In the genomic region with DNA sequence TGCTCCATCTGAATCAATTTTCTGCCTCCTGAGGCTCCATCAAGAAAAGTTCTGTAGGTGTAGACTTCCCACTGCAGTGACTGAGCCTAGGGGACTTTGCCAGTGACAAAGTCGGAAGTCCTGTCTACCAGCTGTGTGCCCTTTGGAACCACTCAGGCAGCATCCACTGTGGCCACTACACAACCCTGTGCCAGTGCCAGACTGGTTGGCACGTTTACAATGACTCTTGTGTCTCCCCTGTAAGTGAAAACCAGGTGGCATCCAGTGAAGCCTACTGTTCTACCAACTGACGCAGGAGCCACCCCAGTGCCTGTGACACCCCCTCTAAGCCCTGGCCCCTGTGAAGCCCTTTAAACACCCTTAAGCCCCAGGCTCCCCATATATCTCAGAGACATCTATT, we compare ENCODE assay signal across 35 cellular contexts.
DNase-seq lines count a peak whose midpoint lies in the region; ATAC-seq and TF ChIP-seq lines count a peak whose summit lies in the region.
"Had no signal": no experiment of that assay in that cellular context is flagged by ENCODE, and none has a peak within 500 bp of the region (broad histone marks: within the 10 kb centered on the region; RNA-seq: fewer than 3 reads in every experiment).

No MANE protein-coding gene starts in this region.

- H3K4me1 ChIP-seq in liver (ENCODE audit: control insufficient read depth in 4 of 4, insufficient read depth in 4 of 4, low read length in 3 of 4): no peaks in the 10 kb centered on the region
- H3K4me1 ChIP-seq in smooth muscle cell (ENCODE audit: low read depth): no peaks in the 10 kb centered on the region
- H3K4me1 ChIP-seq: pancreas, right atrium auricular region, spleen, stomach, tibial artery had no signal

- H3K27ac ChIP-seq in liver (ENCODE audit: low read depth in 1 of 2, low read length in 2 of 2) (no peak overlapping the region), smooth muscle cell (ENCODE audit: low read depth) (no peak overlapping the region)
- H3K27ac ChIP-seq: cardiac muscle cell, GM23248, pancreas, right atrium auricular region, spleen, stomach, tibial artery had no signal

- H3K4me1 Mint-ChIP-seq in stimulated activated naive CD8-positive, alpha-beta T cell treated with anti-CD3 and anti-CD28 coated beads, Interleukin-15, amount 100 ng/mL, for 72 hours: no peaks in the 10 kb centered on the region
- H3K4me1 Mint-ChIP-seq: activated B cell treated with CpG ODN at 0.5 μM for 24 hours had no signal

- ATAC-seq in stimulated activated naive CD8-positive, alpha-beta T cell treated with anti-CD3 and anti-CD28 coated beads, Interleukin-15, amount 100 ng/mL, for 72 hours: peak; percentile 31
- ATAC-seq in stimulated activated naive CD8-positive, alpha-beta T cell treated with anti-CD3 and anti-CD28 coated beads, Interleukin-15, Interleukin-2, amounts not matched to agents 100 U/mL and 50 U/mL, for 24 hours: no peak
- ATAC-seq: activated naive CD4-positive, alpha-beta T cell treated with anti-CD3 and anti-CD28 coated beads, Interleukin-2, amount 50 U/mL, for 72 hours; natural killer cell treated with Interleukin-12 subunit alpha and Interleukin-12 subunit beta and Interleukin-15 and Interleukin-18, amount 100 ng/mL, for 72 hours; pancreas; PC-3; SK-N-SH treated with all-trans-retinoic acid at 6 μM for 48 hours had no signal

- H3F3A ChIP-seq in smooth muscle cell (ENCODE audit: low read depth): no peaks in the 10 kb centered on the region

- H2AFZ ChIP-seq in smooth muscle cell (ENCODE audit: low read depth): no peak overlapping the region
- H2AFZ ChIP-seq: GM23248 had no signal

- TF ChIP-seq CTCF in liver (IDR thresholded peaks at IDR 0.05; ENCODE audit: low read depth, low read length, missing input control) (no peak), smooth muscle cell (IDR thresholded peaks at IDR 0.05; ENCODE audit: borderline replicate concordance, insufficient read depth, poor library complexity, severe bottlenecking) (no peak), GM13976 (IDR thresholded peaks at IDR 0.05; ENCODE audit: borderline replicate concordance, control extremely low read depth, extremely low read depth, insufficient read depth, missing control alignments) (no peak)

- H3K4me2 ChIP-seq in smooth muscle cell: no peak overlapping the region

- no peak for DNase-seq in stimulated activated naive CD8-positive, alpha-beta T cell treated with anti-CD3 and anti-CD28 coated beads, Interleukin-15, amount 100 ng/mL, for 72 hours
- DNase-seq in stimulated activated naive CD8-positive, alpha-beta T cell treated with anti-CD3 and anti-CD28 coated beads, Interleukin-15, Interleukin-2, amounts not matched to agents 100 U/mL and 50 U/mL, for 24 hours: no peak
- DNase-seq in pons (ENCODE audit: low spot score) (peak; percentile 72), NCI-H1694 treated with DMSO at 0.1 percent for 48 hours (lab: John Stamatoyannopoulos, UW) (no peak), smooth muscle cell (lab: John Stamatoyannopoulos, UW; ENCODE audit: unreplicated experiment) (no peak), GM13976 (ENCODE audit: low spot score) (no peak), DMS 273 (lab: John Stamatoyannopoulos, UW; ENCODE audit: unreplicated experiment) (no peak)
- DNase-seq: 8988T; activated B cell treated with CpG ODN at 0.5 μM for 24 hours; activated CD4-positive, alpha-beta T cell treated with anti-CD3 and anti-CD28 coated beads, Interleukin-2, amount 50 U/mL, for 1 hour; activated effector memory CD4-positive, alpha-beta T cell treated with Interleukin-2 at 50 U/mL for 16 hours; activated T-cell treated with anti-CD3 and anti-CD28 coated beads, Interleukin-2, amount 50 U/mL, for 1 hour; aorta; Calu3; DMS79 treated with DMSO at 0.1 percent for 48 hours; GF-D8; GM23248; KBM-7; NCI-H1105; NCI-H2029; NCI-H524; NK-92 treated with Interleukin-12 subunit alpha and Interleukin-12 subunit beta, amount 100 ng/mL, for 24 hours; pancreas; PC-3; spleen; stimulated activated CD4-positive, alpha-beta T cell treated with anti-CD3 and anti-CD28 coated beads, Interleukin-2, amount 100 ng/mL, for 24 hours; stomach; tibial artery had no signal

- H3K9me3 Mint-ChIP-seq in stimulated activated naive CD8-positive, alpha-beta T cell treated with anti-CD3 and anti-CD28 coated beads, Interleukin-15, amount 100 ng/mL, for 72 hours: no peaks in the 10 kb centered on the region
- H3K9me3 Mint-ChIP-seq: natural killer cell treated with Interleukin-12 subunit alpha and Interleukin-12 subunit beta and Interleukin-15 and Interleukin-18, amount 100 ng/mL, for 72 hours; T-helper 1 cell treated with Interleukin-12 subunit alpha and Interleukin-12 subunit beta and Interleukin-4 antibody, amounts not matched to agents 30 μg/mL and 1 μg/mL, for 36 hours had no signal

- no peaks in the 10 kb centered on the region for H3K27me3 ChIP-seq in liver (ENCODE audit: control insufficient read depth in 4 of 4, insufficient read depth in 4 of 4, low read length in 3 of 4)
- no peaks in the 10 kb centered on the region for H3K27me3 ChIP-seq in smooth muscle cell (ENCODE audit: low read depth)
- H3K27me3 ChIP-seq: cardiac muscle cell, pancreas, right atrium auricular region, spleen, stomach, tibial artery had no signal

- 47% methylated on average over 3 of the region's 3 CpGs for WGBS in liver
- WGBS in smooth muscle cell (ENCODE audit: low lambda C conversion rate): 91% methylated on average over 3 of the region's 3 CpGs

- H3K4me3 ChIP-seq in liver (ENCODE audit: low read depth in 1 of 3, low read length in 3 of 3): no peak overlapping the region
- no peak overlapping the region for H3K4me3 ChIP-seq in smooth muscle cell
- H3K4me3 ChIP-seq: cardiac muscle cell, GM23248, pancreas, right atrium auricular region, spleen, stomach, tibial artery had no signal

- no peaks in the 10 kb centered on the region for H3K9me3 ChIP-seq in liver (ENCODE audit: control insufficient read depth in 4 of 4, low read length in 3 of 4)
- no peaks in the 10 kb centered on the region for H3K9me3 ChIP-seq in smooth muscle cell (replicated peaks; ENCODE audit: low read depth)
- H3K9me3 ChIP-seq: pancreas, right atrium auricular region, spleen, stomach, tibial artery had no signal

- no peak overlapping the region for H3K27ac Mint-ChIP-seq in stimulated activated naive CD8-positive, alpha-beta T cell treated with anti-CD3 and anti-CD28 coated beads, Interleukin-15, amount 100 ng/mL, for 72 hours
- H3K27ac Mint-ChIP-seq: activated B cell treated with CpG ODN at 0.5 μM for 24 hours; activated naive CD4-positive, alpha-beta T cell treated with anti-CD3 and anti-CD28 coated beads, Interleukin-2, amount 50 U/mL, for 72 hours; natural killer cell treated with Interleukin-12 subunit alpha and Interleukin-12 subunit beta and Interleukin-15 and Interleukin-18, amount 100 ng/mL, for 72 hours; T-helper 1 cell treated with Interleukin-12 subunit alpha and Interleukin-12 subunit beta and Interleukin-4 antibody, amounts not matched to agents 30 μg/mL and 1 μg/mL, for 36 hours had no signal

- no peaks in the 10 kb centered on the region for H3K79me2 ChIP-seq in smooth muscle cell (ENCODE audit: low read depth)

- TF ChIP-seq RAD21 in liver (IDR thresholded peaks at IDR 0.05): no peak

- no peaks in the 10 kb centered on the region for H4K20me1 ChIP-seq in smooth muscle cell (ENCODE audit: low read depth)

- H3K4me3 Mint-ChIP-seq in stimulated activated naive CD8-positive, alpha-beta T cell treated with anti-CD3 and anti-CD28 coated beads, Interleukin-15, amount 100 ng/mL, for 72 hours: no peak overlapping the region
- H3K4me3 Mint-ChIP-seq: activated B cell treated with CpG ODN at 0.5 μM for 24 hours; natural killer cell treated with Interleukin-12 subunit alpha and Interleukin-12 subunit beta and Interleukin-15 and Interleukin-18, amount 100 ng/mL, for 72 hours; T-helper 1 cell treated with Interleukin-12 subunit alpha and Interleukin-12 subunit beta and Interleukin-4 antibody, amounts not matched to agents 30 μg/mL and 1 μg/mL, for 36 hours had no signal

- H3K36me3 ChIP-seq in liver (ENCODE audit: control insufficient read depth in 4 of 4, insufficient read depth in 3 of 4, low read depth in 1 of 4, low read length in 3 of 4) (no peaks in the 10 kb centered on the region), smooth muscle cell (ENCODE audit: low read depth) (no peaks in the 10 kb centered on the region)
- H3K36me3 ChIP-seq: cardiac muscle cell, pancreas, right atrium auricular region, spleen, stomach, tibial artery had no signal

- H3K9ac ChIP-seq in liver (ENCODE audit: low read depth in 1 of 2, low read length in 2 of 2) (no peak overlapping the region), smooth muscle cell (ENCODE audit: low read depth) (no peak overlapping the region)
- H3K9ac ChIP-seq: GM23248 had no signal

- in situ Hi-C loops in GM13976 (cut with MboI; ENCODE audit: low sequenced_read_pairs, unreplicated experiment): no loop called here

- H3K27me3 Mint-ChIP-seq in stimulated activated naive CD8-positive, alpha-beta T cell treated with anti-CD3 and anti-CD28 coated beads, Interleukin-15, amount 100 ng/mL, for 72 hours: no peaks in the 10 kb centered on the region

TF ChIP-seq in liver, 16 proteins besides CTCF, POLR2A, EP300 and RAD21 (continues in another document):
- no peak for TF ChIP-seq FOXA2 (IDR thresholded peaks at IDR 0.05)
- TF ChIP-seq, protein P1, sequence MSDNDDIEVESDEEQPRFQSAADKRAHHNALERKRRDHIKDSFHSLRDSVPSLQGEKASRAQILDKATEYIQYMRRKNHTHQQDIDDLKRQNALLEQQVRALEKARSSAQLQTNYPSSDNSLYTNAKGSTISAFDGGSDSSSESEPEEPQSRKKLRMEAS (IDR thresholded peaks at IDR 0.05): no peak
- no peak for TF ChIP-seq NR2F2 (IDR thresholded peaks at IDR 0.05)
- TF ChIP-seq SP1 (IDR thresholded peaks at IDR 0.05): no peak
- TF ChIP-seq, protein P2, sequence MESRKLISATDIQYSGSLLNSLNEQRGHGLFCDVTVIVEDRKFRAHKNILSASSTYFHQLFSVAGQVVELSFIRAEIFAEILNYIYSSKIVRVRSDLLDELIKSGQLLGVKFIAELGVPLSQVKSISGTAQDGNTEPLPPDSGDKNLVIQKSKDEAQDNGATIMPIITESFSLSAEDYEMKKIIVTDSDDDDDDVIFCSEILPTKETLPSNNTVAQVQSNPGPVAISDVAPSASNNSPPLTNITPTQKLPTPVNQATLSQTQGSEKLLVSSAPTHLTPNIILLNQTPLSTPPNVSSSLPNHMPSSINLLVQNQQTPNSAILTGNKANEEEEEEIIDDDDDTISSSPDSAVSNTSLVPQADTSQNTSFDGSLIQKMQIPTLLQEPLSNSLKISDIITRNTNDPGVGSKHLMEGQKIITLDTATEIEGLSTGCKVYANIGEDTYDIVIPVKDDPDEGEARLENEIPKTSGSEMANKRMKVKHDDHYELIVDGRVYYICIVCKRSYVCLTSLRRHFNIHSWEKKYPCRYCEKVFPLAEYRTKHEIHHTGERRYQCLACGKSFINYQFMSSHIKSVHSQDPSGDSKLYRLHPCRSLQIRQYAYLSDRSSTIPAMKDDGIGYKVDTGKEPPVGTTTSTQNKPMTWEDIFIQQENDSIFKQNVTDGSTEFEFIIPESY (IDR thresholded peaks at IDR 0.05): no peak
- TF ChIP-seq FOXA1 (IDR thresholded peaks at IDR 0.05): no peak
